In genomic region chr16:15043344-15043743, GRCh38 we compare ENCODE assay signal across 1 cellular context.
TF ChIP-seq lines count a peak whose summit lies in the region.

No MANE protein-coding gene starts in this region.

TF ChIP-seq in HCT116, 20 proteins besides CTCF, POLR2A, EP300 and RAD21:
- no peak for TF ChIP-seq ZBTB33 (IDR thresholded peaks at IDR 0.05; ENCODE audit: extremely low read depth, insufficient replicate concordance, low read length)
- TF ChIP-seq FOSL1 (IDR thresholded peaks at IDR 0.05; ENCODE audit: low read depth): no peak
- no peak for TF ChIP-seq EZH2phosphoT487 (IDR thresholded peaks at IDR 0.05; ENCODE audit: borderline replicate concordance)
- TF ChIP-seq TCF7L2 (IDR thresholded peaks at IDR 0.05; ENCODE audit: borderline replicate concordance, extremely low read depth, insufficient read depth, insufficient read length): no peak
- no peak for TF ChIP-seq EGR1 (IDR thresholded peaks at IDR 0.05; ENCODE audit: low read depth)
- no peak for TF ChIP-seq SP1 (IDR thresholded peaks at IDR 0.05; ENCODE audit: low read depth)
- no peak for TF ChIP-seq CBX3 (IDR thresholded peaks at IDR 0.05; ENCODE audit: low read depth)
- TF ChIP-seq JUND (IDR thresholded peaks at IDR 0.05): no peak
- no peak for TF ChIP-seq CEBPB (IDR thresholded peaks at IDR 0.05; ENCODE audit: low read depth)
- no peak for TF ChIP-seq ATF3 (IDR thresholded peaks at IDR 0.05)
- no peak for TF ChIP-seq SRF (IDR thresholded peaks at IDR 0.05; ENCODE audit: low read depth)
- TF ChIP-seq MAX (IDR thresholded peaks at IDR 0.05): no peak
- no peak for TF ChIP-seq POLR2AphosphoS5 (IDR thresholded peaks at IDR 0.05; ENCODE audit: low read depth, low read length)
- TF ChIP-seq ELF1 (IDR thresholded peaks at IDR 0.05; ENCODE audit: borderline replicate concordance, low read depth): no peak
- TF ChIP-seq YY1 (IDR thresholded peaks at IDR 0.05; ENCODE audit: extremely low read depth, insufficient replicate concordance, low read depth, low read length): no peak
- TF ChIP-seq EZH2 (IDR thresholded peaks at IDR 0.05): no peak
- no peak for TF ChIP-seq SIN3A (IDR thresholded peaks at IDR 0.05; ENCODE audit: low read depth)
- no peak for TF ChIP-seq ZFX (IDR thresholded peaks at IDR 0.05)
TF ChIP-seq in HCT116: peak in this region for 0.
